14 cellular contexts compared by ENCODE assay signal in genomic region chr12:48016373-48017020, GRCh38. TPM values are rescaled to one million over a fixed set of nuclear protein-coding genes. Genes with fewer than 3 reads are reported as not detected.
A peak's percentile ranks its signal among the peaks of the same experiment; 100 is the strongest.
DNase-seq lines count a peak whose midpoint lies in the region; ATAC-seq lines count a peak whose summit lies in the region.
"Had no signal": no experiment of that assay in that cellular context is flagged by ENCODE, and none has a peak within 500 bp of the region (broad histone marks: within the 10 kb centered on the region; RNA-seq: fewer than 3 reads in every experiment).

No MANE protein-coding gene starts in this region.

- DNase-seq in cardiac septum (ENCODE audit: low spot score), result peak; percentile 20
- no peak for DNase-seq in left cardiac atrium
- DNase-seq in SJSA1 (ENCODE audit: low read depth in 1 of 2, low spot score in 2 of 2), result peak; percentile 76 to 90
- DNase-seq in lung microvascular endothelial cell (ENCODE audit: low read depth in 2 of 2), result peak; percentile 15 to 45
- no peak for DNase-seq in NCI-H1092 (lab: John Stamatoyannopoulos, UW)
- DNase-seq in NCI-H2029 (lab: John Stamatoyannopoulos, UW), result no peak
- DNase-seq: 8988T; CD4-positive, alpha-beta memory T cell; DMS79 treated with DMSO at 0.1 percent for 48 hours; GF-D8; GOT3; H9 had no signal

- no peak overlapping the region for H3K4me3 ChIP-seq in SJSA1
- H3K4me3 ChIP-seq: BLaER1 had no signal

- H3K9me3 ChIP-seq in SJSA1 (replicated peaks), result peaks cover 16% of the 10 kb centered on the region
- H3K9me3 ChIP-seq: BLaER1 had no signal

- ATAC-seq in left cardiac atrium (no peak), HG03460 (IDR thresholded peaks at IDR 0.05; ENCODE audit: unreplicated experiment) (no peak)

- no peaks in the 10 kb centered on the region for H3K4me1 ChIP-seq in SJSA1 (replicated peaks)
- H3K4me1 ChIP-seq: BLaER1 had no signal

- intact Hi-C loops in cardiac septum (cut with DNase I), result no loop called here
- intact Hi-C loops in left cardiac atrium (cut with DNase I), result no loop called here

- no peak overlapping the region for H3K27ac ChIP-seq in SJSA1
- H3K27ac ChIP-seq: BLaER1 had no signal

- H3K36me3 ChIP-seq in SJSA1, result no peaks in the 10 kb centered on the region
- H3K36me3 ChIP-seq: BLaER1 had no signal

- H3K27me3 ChIP-seq in SJSA1 (replicated peaks), result peaks cover 98% of the 10 kb centered on the region
- H3K27me3 ChIP-seq: BLaER1 had no signal

RNA-seq across cellular contexts. Expression of gene COL2A1, which starts 12.2 kb away (rescaled TPM):
- total RNA-seq in cardiac septum (0.13 TPM), left cardiac atrium (not detected), lung microvascular endothelial cell (not detected in 2 replicates)
- not detected in 2 replicates for total RNA-seq in SJSA1 (2014; rRNA removed; shearing (Covaris generic))
- total RNA-seq: CD4-positive, alpha-beta memory T cell had no signal

RNA-seq across cellular contexts. Expression of gene TMEM106C, which starts 53.1 kb away (rescaled TPM):
- total RNA-seq in cardiac septum (37.5 TPM), left cardiac atrium (10 to 100 TPM; 47.9 to 54.9 TPM), lung microvascular endothelial cell (36.1 and 49.5 TPM in 2 replicates)
- 83.1 and 143 TPM in 2 replicates for total RNA-seq in SJSA1 (2014; rRNA removed; shearing (Covaris generic))

Comparison
In these comparisons a context has a peak if more than half of its experiments do, and no peak if none do; other contexts are left out.
1. DNase-seq: peak in cardiac septum (single experiment), SJSA1 (2 of 2) and lung microvascular endothelial cell (2 of 2); none in left cardiac atrium (single experiment), NCI-H1092 (single experiment) and NCI-H2029 (single experiment).